Comparison of ENCODE assay signal across 1 cellular context in the genomic region with DNA sequence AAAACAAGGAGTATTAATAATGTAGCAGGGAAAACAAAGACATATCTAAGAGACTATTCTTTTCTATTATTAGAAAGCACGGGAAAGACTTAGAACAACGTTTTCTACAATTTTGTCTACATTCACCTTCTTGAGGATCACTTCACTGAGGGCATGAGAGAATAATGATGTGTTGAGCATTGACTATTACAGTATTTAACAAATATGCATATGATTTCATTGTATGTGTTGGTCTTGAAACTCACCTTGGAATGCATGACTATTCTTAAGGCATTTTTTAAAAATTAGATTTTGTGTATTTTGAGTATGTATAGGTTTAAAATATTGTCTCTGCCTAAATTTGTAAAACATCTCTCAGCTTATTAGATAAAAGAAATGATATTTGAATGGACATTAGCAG.
TF ChIP-seq lines count a peak whose summit lies in the region.

No MANE protein-coding gene starts in this region.

TF ChIP-seq in GM23338, 12 proteins besides CTCF, POLR2A, EP300 and RAD21 (continued from another document):
- TF ChIP-seq, protein P1, sequence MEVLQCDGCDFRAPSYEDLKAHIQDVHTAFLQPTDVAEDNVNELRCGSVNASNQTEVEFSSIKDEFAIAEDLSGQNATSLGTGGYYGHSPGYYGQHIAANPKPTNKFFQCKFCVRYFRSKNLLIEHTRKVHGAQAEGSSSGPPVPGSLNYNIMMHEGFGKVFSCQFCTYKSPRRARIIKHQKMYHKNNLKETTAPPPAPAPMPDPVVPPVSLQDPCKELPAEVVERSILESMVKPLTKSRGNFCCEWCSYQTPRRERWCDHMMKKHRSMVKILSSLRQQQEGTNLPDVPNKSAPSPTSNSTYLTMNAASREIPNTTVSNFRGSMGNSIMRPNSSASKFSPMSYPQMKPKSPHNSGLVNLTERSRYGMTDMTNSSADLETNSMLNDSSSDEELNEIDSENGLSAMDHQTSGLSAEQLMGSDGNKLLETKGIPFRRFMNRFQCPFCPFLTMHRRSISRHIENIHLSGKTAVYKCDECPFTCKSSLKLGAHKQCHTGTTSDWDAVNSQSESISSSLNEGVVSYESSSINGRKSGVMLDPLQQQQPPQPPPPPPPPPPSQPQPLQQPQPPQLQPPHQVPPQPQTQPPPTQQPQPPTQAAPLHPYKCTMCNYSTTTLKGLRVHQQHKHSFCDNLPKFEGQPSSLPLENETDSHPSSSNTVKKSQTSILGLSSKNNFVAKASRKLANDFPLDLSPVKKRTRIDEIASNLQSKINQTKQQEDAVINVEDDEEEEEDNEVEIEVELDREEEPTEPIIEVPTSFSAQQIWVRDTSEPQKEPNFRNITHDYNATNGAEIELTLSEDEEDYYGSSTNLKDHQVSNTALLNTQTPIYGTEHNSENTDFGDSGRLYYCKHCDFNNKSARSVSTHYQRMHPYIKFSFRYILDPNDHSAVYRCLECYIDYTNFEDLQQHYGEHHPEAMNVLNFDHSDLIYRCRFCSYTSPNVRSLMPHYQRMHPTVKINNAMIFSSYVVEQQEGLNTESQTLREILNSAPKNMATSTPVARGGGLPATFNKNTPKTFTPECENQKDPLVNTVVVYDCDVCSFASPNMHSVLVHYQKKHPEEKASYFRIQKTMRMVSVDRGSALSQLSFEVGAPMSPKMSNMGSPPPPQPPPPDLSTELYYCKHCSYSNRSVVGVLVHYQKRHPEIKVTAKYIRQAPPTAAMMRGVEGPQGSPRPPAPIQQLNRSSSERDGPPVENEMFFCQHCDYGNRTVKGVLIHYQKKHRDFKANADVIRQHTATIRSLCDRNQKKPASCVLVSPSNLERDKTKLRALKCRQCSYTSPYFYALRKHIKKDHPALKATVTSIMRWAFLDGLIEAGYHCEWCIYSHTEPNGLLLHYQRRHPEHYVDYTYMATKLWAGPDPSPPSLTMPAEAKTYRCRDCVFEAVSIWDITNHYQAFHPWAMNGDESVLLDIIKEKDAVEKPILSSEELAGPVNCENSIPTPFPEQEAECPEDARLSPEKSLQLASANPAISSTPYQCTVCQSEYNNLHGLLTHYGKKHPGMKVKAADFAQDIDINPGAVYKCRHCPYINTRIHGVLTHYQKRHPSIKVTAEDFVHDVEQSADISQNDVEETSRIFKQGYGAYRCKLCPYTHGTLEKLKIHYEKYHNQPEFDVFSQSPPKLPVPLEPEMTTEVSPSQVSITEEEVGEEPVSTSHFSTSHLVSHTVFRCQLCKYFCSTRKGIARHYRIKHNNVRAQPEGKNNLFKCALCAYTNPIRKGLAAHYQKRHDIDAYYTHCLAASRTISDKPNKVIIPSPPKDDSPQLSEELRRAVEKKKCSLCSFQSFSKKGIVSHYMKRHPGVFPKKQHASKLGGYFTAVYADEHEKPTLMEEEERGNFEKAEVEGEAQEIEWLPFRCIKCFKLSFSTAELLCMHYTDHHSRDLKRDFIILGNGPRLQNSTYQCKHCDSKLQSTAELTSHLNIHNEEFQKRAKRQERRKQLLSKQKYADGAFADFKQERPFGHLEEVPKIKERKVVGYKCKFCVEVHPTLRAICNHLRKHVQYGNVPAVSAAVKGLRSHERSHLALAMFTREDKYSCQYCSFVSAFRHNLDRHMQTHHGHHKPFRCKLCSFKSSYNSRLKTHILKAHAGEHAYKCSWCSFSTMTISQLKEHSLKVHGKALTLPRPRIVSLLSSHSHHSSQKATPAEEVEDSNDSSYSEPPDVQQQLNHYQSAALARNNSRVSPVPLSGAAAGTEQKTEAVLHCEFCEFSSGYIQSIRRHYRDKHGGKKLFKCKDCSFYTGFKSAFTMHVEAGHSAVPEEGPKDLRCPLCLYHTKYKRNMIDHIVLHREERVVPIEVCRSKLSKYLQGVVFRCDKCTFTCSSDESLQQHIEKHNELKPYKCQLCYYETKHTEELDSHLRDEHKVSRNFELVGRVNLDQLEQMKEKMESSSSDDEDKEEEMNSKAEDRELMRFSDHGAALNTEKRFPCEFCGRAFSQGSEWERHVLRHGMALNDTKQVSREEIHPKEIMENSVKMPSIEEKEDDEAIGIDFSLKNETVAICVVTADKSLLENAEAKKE (CRISPR knock-in tag; IDR thresholded peaks at IDR 0.05) = no peak
- TF ChIP-seq, protein P2, sequence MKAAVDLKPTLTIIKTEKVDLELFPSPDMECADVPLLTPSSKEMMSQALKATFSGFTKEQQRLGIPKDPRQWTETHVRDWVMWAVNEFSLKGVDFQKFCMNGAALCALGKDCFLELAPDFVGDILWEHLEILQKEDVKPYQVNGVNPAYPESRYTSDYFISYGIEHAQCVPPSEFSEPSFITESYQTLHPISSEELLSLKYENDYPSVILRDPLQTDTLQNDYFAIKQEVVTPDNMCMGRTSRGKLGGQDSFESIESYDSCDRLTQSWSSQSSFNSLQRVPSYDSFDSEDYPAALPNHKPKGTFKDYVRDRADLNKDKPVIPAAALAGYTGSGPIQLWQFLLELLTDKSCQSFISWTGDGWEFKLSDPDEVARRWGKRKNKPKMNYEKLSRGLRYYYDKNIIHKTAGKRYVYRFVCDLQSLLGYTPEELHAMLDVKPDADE (IDR thresholded peaks at IDR 0.05) = no peak
